8 cellular contexts compared by ENCODE assay signal in genomic region chr15:47717036-47717611, GRCh38. TPM values are rescaled to one million over a fixed set of nuclear protein-coding genes. Genes with fewer than 3 reads are reported as not detected.
DNase-seq lines count a peak whose midpoint lies in the region; ATAC-seq and TF ChIP-seq lines count a peak whose summit lies in the region.

TSS of gene SEMA6D (plus strand) at chr15:47717505. CDS start at chr15:47759799, 42,294 bp downstream.

- H3K36me3 ChIP-seq in Caco-2 (ENCODE audit: control insufficient read depth, insufficient read depth, low read length): no peaks in the 10 kb centered on the region
- H3K36me3 ChIP-seq in WERI-Rb-1: peaks cover 15% of the 10 kb centered on the region
- H3K36me3 ChIP-seq in neuronal stem cell (replicated peaks in 1 of 2; ENCODE audit: control insufficient read depth in 2 of 2, insufficient read depth in 2 of 2, low read length in 2 of 2): no peaks in the 10 kb centered on the region

- no peak within 1 kb of the TSS for H3K4ac ChIP-seq in neuronal stem cell (ENCODE audit: low read length)

- no peak within 1 kb of the TSS for H4K8ac ChIP-seq in neuronal stem cell (ENCODE audit: low read depth, low read length)

- H3K9ac ChIP-seq in neuronal stem cell (ENCODE audit: low read depth, low read length, poor library complexity): peak within 1 kb of the TSS; percentile 82

- no peaks in the 10 kb centered on the region for H3K79me1 ChIP-seq in neuronal stem cell (ENCODE audit: low read depth, low read length)

- H4K91ac ChIP-seq in neuronal stem cell (ENCODE audit: low read depth, low read length, poor library complexity): no peak within 1 kb of the TSS

- DNase-seq in Caco-2 (peak; percentile 46 to 51), NCI-H1105 treated with DMSO at 0.1 percent for 48 hours (lab: John Stamatoyannopoulos, UW) (peak; percentile 77), WERI-Rb-1 (peak; percentile 91), Right ventricle myocardium superior (peak; percentile 84), neuronal stem cell (ENCODE audit: low spot score) (peak; percentile 83)
- DNase-seq in stimulated activated CD4-positive, alpha-beta T cell treated with anti-CD3 and anti-CD28 coated beads, Interleukin-4, amount 100 ng/mL, for 24 hours: no peak
- no peak for DNase-seq in stimulated activated naive CD4-positive, alpha-beta T cell (lab: John Stamatoyannopoulos, UW)

- POLR2A ChIA-PET in Caco-2 (lab: Charles Lee): no interaction called here

- no peaks in the 10 kb centered on the region; the same call in 1 of the 2 replicates for H3K27me3 ChIP-seq in Caco-2 (replicated peaks; ENCODE audit: control insufficient read depth, insufficient read depth, low read length)
- no peaks in the 10 kb centered on the region for H3K27me3 ChIP-seq in WERI-Rb-1 (ENCODE audit: insufficient read depth, low read depth, severe bottlenecking)
- peaks cover 0 to 73% (median 0%) of the 10 kb centered on the region in 3 experiments for H3K27me3 ChIP-seq in neuronal stem cell (ENCODE audit: control insufficient read depth in 3 of 3, insufficient read depth in 3 of 3, low read depth in 1 of 3, low read length in 3 of 3)

- H3K4me3 ChIP-seq in Caco-2 (ENCODE audit: low read depth, low read length): no peak within 1 kb of the TSS; the same call in 1 of the 2 replicates
- H3K4me3 ChIP-seq in WERI-Rb-1 (ENCODE audit: low read depth, low read length): peak within 1 kb of the TSS; percentile 74
- H3K4me3 ChIP-seq in neuronal stem cell (ENCODE audit: low read length in 2 of 2): peak within 1 kb of the TSS; percentile 31 to 80

- peak within 1 kb of the TSS; percentile 48 for H2BK12ac ChIP-seq in neuronal stem cell (ENCODE audit: low read length)

- peaks cover 7% of the 10 kb centered on the region for H3K4me1 Mint-ChIP-seq in Caco-2 (ENCODE audit: low read depth, unreplicated experiment)

- H3K4me1 ChIP-seq in Caco-2: no peaks in the 10 kb centered on the region
- peaks cover 4 to 7% of the 10 kb centered on the region in 2 donors for H3K4me1 ChIP-seq in neuronal stem cell (ENCODE audit: control insufficient read depth in 2 of 2, insufficient read depth in 1 of 2, low read depth in 1 of 2, low read length in 2 of 2)

- no peaks in the 10 kb centered on the region for H3K9me3 Mint-ChIP-seq in Caco-2 (ENCODE audit: unreplicated experiment)

- BruUV-seq in Caco-2 (replicated peaks; lab: Mats Ljungman, UMichigan): no TSS peak

- H3K27ac ChIP-seq in WERI-Rb-1: peak within 1 kb of the TSS; percentile 97
- H3K27ac ChIP-seq in neuronal stem cell (replicated peaks; ENCODE audit: low read length): peak within 1 kb of the TSS; percentile 64

- H2BK120ac ChIP-seq in neuronal stem cell (ENCODE audit: low read depth, low read length): no peak within 1 kb of the TSS

- TF ChIP-seq CTCF in Caco-2 (IDR thresholded peaks at IDR 0.05; ENCODE audit: insufficient read depth in 1 of 2, low read depth in 1 of 2, low read length in 1 of 2, severe bottlenecking in 1 of 2, unreplicated experiment in 1 of 2) (no peak), WERI-Rb-1 (IDR thresholded peaks at IDR 0.05; ENCODE audit: low read depth, low read length) (peak; percentile 39)

- no peak within 1 kb of the TSS for H3K27ac Mint-ChIP-seq in Caco-2 (ENCODE audit: unreplicated experiment)

- peak within 1 kb of the TSS; percentile 90 for H3K4me2 ChIP-seq in neuronal stem cell (ENCODE audit: insufficient read depth, low read length, poor library complexity, severe bottlenecking)

- H3K14ac ChIP-seq in neuronal stem cell (ENCODE audit: low read length): no peak within 1 kb of the TSS

- H3K27me3 Mint-ChIP-seq in Caco-2 (ENCODE audit: insufficient read depth, unreplicated experiment): peaks cover 25% of the 10 kb centered on the region

- intact Hi-C loops in Caco-2 (cut with micrococcal nuclease; ENCODE audit: unreplicated experiment): loop anchor here (10.0 kb wide), 1 partner anchor 522 kb away; no protein-coding TSS in a partner anchor
- intact Hi-C loops in Right ventricle myocardium superior (cut with DNase I): loop anchor here (5.0 to 10.0 kb wide), 2 partner anchors 58 to 210 kb away; no protein-coding TSS in a partner anchor

- no peaks in the 10 kb centered on the region for H3K36me3 Mint-ChIP-seq in Caco-2 (ENCODE audit: insufficient read depth, unreplicated experiment)

- ATAC-seq in Right ventricle myocardium superior (ENCODE audit: poor library complexity): peak; percentile 88
- ATAC-seq in GM18873 (IDR thresholded peaks at IDR 0.05; ENCODE audit: low FRiP score, unreplicated experiment): no peak

- no peak within 1 kb of the TSS for H2BK5ac ChIP-seq in neuronal stem cell (ENCODE audit: low read length)

- CTCF ChIA-PET in Caco-2 (lab: Charles Lee): interaction anchor here (1.3 kb wide), 1 partner anchor 271 kb away, joined by 4 read pairs; no protein-coding TSS in a partner anchor

- H2AFZ ChIP-seq in neuronal stem cell (ENCODE audit: low read length): peak within 1 kb of the TSS; percentile 93

- H3K23ac ChIP-seq in neuronal stem cell (ENCODE audit: low read depth, low read length, poor library complexity): peak within 1 kb of the TSS; percentile 39

- H3K4me3 Mint-ChIP-seq in Caco-2 (ENCODE audit: unreplicated experiment): peak within 1 kb of the TSS; percentile 64

- WGBS in neuronal stem cell (ENCODE audit: extremely low coverage in 2 of 2, insufficient read length in 2 of 2, insufficient replicate concordance in 1 of 2), 2 donors: no CpG with 5 or more reads among the region's 40 CpGs

- H2BK15ac ChIP-seq in neuronal stem cell (ENCODE audit: low read length): no peak within 1 kb of the TSS

- peak within 1 kb of the TSS; percentile 89 for H3K18ac ChIP-seq in neuronal stem cell (ENCODE audit: low read length)

- H2AK5ac ChIP-seq in neuronal stem cell (ENCODE audit: low read depth, low read length): no peak within 1 kb of the TSS

- H3K9me3 ChIP-seq in Caco-2: no peaks in the 10 kb centered on the region
- no peaks in the 10 kb centered on the region for H3K9me3 ChIP-seq in WERI-Rb-1 (ENCODE audit: severe bottlenecking)
- no peaks in the 10 kb centered on the region for H3K9me3 ChIP-seq in neuronal stem cell (replicated peaks in 1 of 2; ENCODE audit: control insufficient read depth in 2 of 2, insufficient read depth in 1 of 2, low read depth in 1 of 2, low read length in 2 of 2)

RNA-seq across cellular contexts. Expression of gene SEMA6D, which starts in this region (rescaled TPM):
- total RNA-seq in Caco-2 (2022) (0.18 and 0.67 TPM in 2 replicates), Right ventricle myocardium superior (16.5 TPM)
- 2.7 TPM for polyA plus RNA-seq in neuronal stem cell (2013, experiment 1 of 2)
- polyA plus RNA-seq in neuronal stem cell (2013, experiment 2 of 2): 2.8 TPM

Comparison
In these comparisons a context has a peak if more than half of its experiments do, and no peak if none do; other contexts are left out.
1. RNA of gene SEMA6D (total RNA-seq): 16.5 TPM in Right ventricle myocardium superior (single experiment); 0.18 to 0.67 TPM in Caco-2; every median in the first group is over 10 times any median in the second.
2. Peak in DNase-seq in Caco-2; RNA of the gene not detected or under 1 TPM.
3. DNase-seq: peak in NCI-H1105 treated with DMSO at 0.1 percent for 48 hours (single experiment), WERI-Rb-1 (single experiment), Right ventricle myocardium superior (single experiment) and neuronal stem cell (single experiment); none in stimulated activated CD4-positive, alpha-beta T cell treated with anti-CD3 and anti-CD28 coated beads, Interleukin-4, amount 100 ng/mL, for 24 hours (single experiment) and stimulated activated naive CD4-positive, alpha-beta T cell (0 of 6).